In genomic region chr10:34985823-34986222, GRCh38 we compare ENCODE assay signal across 11 cellular contexts.
DNase-seq lines count a peak whose midpoint lies in the region; ATAC-seq and TF ChIP-seq lines count a peak whose summit lies in the region.
"Had no signal": no experiment of that assay in that cellular context is flagged by ENCODE, and none has a peak within 500 bp of the region (broad histone marks: within the 10 kb centered on the region; RNA-seq: fewer than 3 reads in every experiment).

No MANE protein-coding gene starts in this region.

- H3K9ac ChIP-seq in PC-3 (ENCODE audit: low read length), result no peak overlapping the region
- H3K9ac ChIP-seq in fibroblast of lung (ENCODE audit: insufficient read depth, low read length), result no peak overlapping the region

- no peak overlapping the region for H2AFZ ChIP-seq in PC-3 (ENCODE audit: low read length)
- H2AFZ ChIP-seq in fibroblast of lung (ENCODE audit: low read length), result no peak overlapping the region

- POLR2A ChIA-PET in PC-3 (lab: Charles Lee; ENCODE audit: unreplicated experiment), result interaction anchor here (0.5 kb wide), 1 partner anchor 345 kb away, joined by 3 read pairs; no protein-coding TSS in a partner anchor
- POLR2A ChIA-PET in activated CD8-positive, alpha-beta T cell treated with anti-CD3 and anti-CD28 coated beads for 36 hours (lab: Charles Lee), result interaction anchor here (1.3 kb wide), 1 partner anchor 9 kb away, joined by 4 read pairs; no protein-coding TSS in a partner anchor

- no peaks in the 10 kb centered on the region for H3F3A ChIP-seq in PC-3 (ENCODE audit: low read length, unreplicated experiment)

- BruUV-seq in PC-3 (replicated peaks; lab: Mats Ljungman, UMichigan), result no TSS peak

- H3K4me3 Mint-ChIP-seq in type B pancreatic cell, result no peak overlapping the region
- H3K4me3 Mint-ChIP-seq in activated CD8-positive, alpha-beta T cell treated with anti-CD3 and anti-CD28 coated beads for 36 hours, result no peak overlapping the region

- H3K4me1 Mint-ChIP-seq in type B pancreatic cell (ENCODE audit: unreplicated experiment), result peaks cover 10% of the 10 kb centered on the region
- H3K4me1 Mint-ChIP-seq in activated CD8-positive, alpha-beta T cell treated with anti-CD3 and anti-CD28 coated beads for 36 hours (ENCODE audit: low read depth), result no peaks in the 10 kb centered on the region

- no peaks in the 10 kb centered on the region for H3K4me1 ChIP-seq in cardiac muscle cell (ENCODE audit: low read depth)
- no peaks in the 10 kb centered on the region for H3K4me1 ChIP-seq in right cardiac atrium (ENCODE audit: control insufficient read depth, insufficient read depth, low read length)
- H3K4me1 ChIP-seq in PC-3 (ENCODE audit: insufficient read depth, low read length), result no peaks in the 10 kb centered on the region
- no peaks in the 10 kb centered on the region for H3K4me1 ChIP-seq in fibroblast of lung (ENCODE audit: control insufficient read depth, extremely low read depth, insufficient read depth, low read length)
- no peaks in the 10 kb centered on the region for H3K4me1 ChIP-seq in aorta (ENCODE audit: control insufficient read depth in 1 of 2, insufficient read depth in 2 of 2, low read length in 2 of 2)
- H3K4me1 ChIP-seq: adrenal gland had no signal

- WGBS in right cardiac atrium, result 53% methylated on average over 2 of the region's 2 CpGs
- 66 to 70% methylated on average over 2 of the region's 2 CpGs for WGBS in aorta, 2 donors

- no peaks in the 10 kb centered on the region for H3K27me3 Mint-ChIP-seq in type B pancreatic cell
- no peaks in the 10 kb centered on the region for H3K27me3 Mint-ChIP-seq in activated CD8-positive, alpha-beta T cell treated with anti-CD3 and anti-CD28 coated beads for 36 hours

- H3K36me3 Mint-ChIP-seq in type B pancreatic cell, result peaks cover 5% of the 10 kb centered on the region
- H3K36me3 Mint-ChIP-seq in activated CD8-positive, alpha-beta T cell treated with anti-CD3 and anti-CD28 coated beads for 36 hours (ENCODE audit: low read depth), result no peaks in the 10 kb centered on the region

- DNase-seq in cardiac muscle cell (ENCODE audit: low read depth in 1 of 2, low spot score in 1 of 2), result peak in 1 of 2 donors; percentile 52
- DNase-seq in right cardiac atrium, result no peak
- peak; percentile 87 for DNase-seq in PC-3
- peak in 1 of 2 donors; percentile 23 for DNase-seq in fibroblast of lung (ENCODE audit: low read depth in 2 of 2)
- no peak for DNase-seq in type B pancreatic cell (ENCODE audit: extremely low spot score, unreplicated experiment)
- DNase-seq in activated CD8-positive, alpha-beta T cell treated with anti-CD3 and anti-CD28 coated beads for 36 hours, result no peak
- no peak for DNase-seq in aorta
- no peak for DNase-seq in NCI-H2171 (lab: John Stamatoyannopoulos, UW)
- DNase-seq: activated CD4-positive, alpha-beta T cell treated with anti-CD3 and anti-CD28 coated beads, Interleukin-2, amount 50 U/mL, for 1 hour; adrenal gland; COR-L47 had no signal

- ATAC-seq in right cardiac atrium (no peak), PC-3 (peak; percentile 96), aorta (ENCODE audit: low FRiP score) (no peak)
- no peak for ATAC-seq in activated CD8-positive, alpha-beta T cell treated with anti-CD3 and anti-CD28 coated beads for 36 hours

- H4K20me1 ChIP-seq in PC-3 (ENCODE audit: low read length), result no peaks in the 10 kb centered on the region
- H4K20me1 ChIP-seq in fibroblast of lung (ENCODE audit: control insufficient read depth, extremely low read depth, insufficient read depth, low read length), result no peaks in the 10 kb centered on the region

- H3K27ac ChIP-seq in cardiac muscle cell (no peak overlapping the region), right cardiac atrium (ENCODE audit: low read length) (no peak overlapping the region), PC-3 (ENCODE audit: low read length) (no peak overlapping the region), fibroblast of lung (ENCODE audit: insufficient read depth, low read length) (no peak overlapping the region), aorta (ENCODE audit: low read depth in 1 of 2, low read length in 2 of 2) (no peak overlapping the region)
- H3K27ac ChIP-seq: adrenal gland had no signal

- CTCF ChIA-PET in PC-3 (lab: Charles Lee), result interaction anchor here (0.5 to 2.0 kb wide), 13 partner anchors 9 to 337 kb away, joined by 3 to 11 read pairs (median 5); no protein-coding TSS in a partner anchor
- CTCF ChIA-PET in activated CD8-positive, alpha-beta T cell treated with anti-CD3 and anti-CD28 coated beads for 36 hours (lab: Charles Lee), result interaction anchor here (1.8 kb wide), 1 partner anchor 9 kb away, joined by 8 read pairs; no protein-coding TSS in a partner anchor

- no peaks in the 10 kb centered on the region for H3K9me3 ChIP-seq in cardiac muscle cell (ENCODE audit: low read depth)
- peaks cover 1% of the 10 kb centered on the region for H3K9me3 ChIP-seq in right cardiac atrium (ENCODE audit: control insufficient read depth, low read length)
- peaks cover 8% of the 10 kb centered on the region for H3K9me3 ChIP-seq in PC-3 (ENCODE audit: low read length)
- H3K9me3 ChIP-seq in fibroblast of lung (ENCODE audit: control insufficient read depth, insufficient read depth, low read depth, low read length), result no peaks in the 10 kb centered on the region
- H3K9me3 ChIP-seq in aorta (ENCODE audit: control insufficient read depth, low read length), result peaks cover 2% of the 10 kb centered on the region

- no peaks in the 10 kb centered on the region for H3K27me3 ChIP-seq in cardiac muscle cell
- H3K27me3 ChIP-seq in right cardiac atrium (ENCODE audit: control insufficient read depth, insufficient read depth), result no peaks in the 10 kb centered on the region
- no peaks in the 10 kb centered on the region for H3K27me3 ChIP-seq in PC-3 (ENCODE audit: low read length)
- no peaks in the 10 kb centered on the region for H3K27me3 ChIP-seq in fibroblast of lung (ENCODE audit: control insufficient read depth, insufficient read depth, low read length)
- H3K27me3 ChIP-seq in aorta (ENCODE audit: control insufficient read depth in 1 of 2, insufficient read depth in 2 of 2, low read length in 1 of 2), result no peaks in the 10 kb centered on the region
- H3K27me3 ChIP-seq: adrenal gland had no signal

- TF ChIP-seq CTCF in cardiac muscle cell (IDR thresholded peaks at IDR 0.05; ENCODE audit: low read depth, low read length) (peak; percentile 31), PC-3 (conservative IDR thresholded peaks at IDR 0.05; ENCODE audit: low read depth, low read length) (peak; percentile 93), fibroblast of lung (conservative IDR thresholded peaks at IDR 0.05 in 1 of 2, IDR thresholded peaks at IDR 0.05 in 1 of 2; ENCODE audit: low read depth in 1 of 2, low read length in 2 of 2) (peak; percentile 11 to 14), type B pancreatic cell (conservative IDR thresholded peaks at IDR 0.05) (peak; percentile 39)
- no peak for TF ChIP-seq CTCF in activated CD8-positive, alpha-beta T cell treated with anti-CD3 and anti-CD28 coated beads for 36 hours (IDR thresholded peaks at IDR 0.05)

- H3K27ac Mint-ChIP-seq in type B pancreatic cell, result no peak overlapping the region
- no peak overlapping the region for H3K27ac Mint-ChIP-seq in activated CD8-positive, alpha-beta T cell treated with anti-CD3 and anti-CD28 coated beads for 36 hours

- H3K4me2 ChIP-seq in PC-3 (ENCODE audit: low read length), result no peak overlapping the region
- no peak overlapping the region for H3K4me2 ChIP-seq in fibroblast of lung (ENCODE audit: extremely low read depth, insufficient read depth, low read length)

- H3K36me3 ChIP-seq in cardiac muscle cell (no peaks in the 10 kb centered on the region), PC-3 (ENCODE audit: low read depth, low read length) (no peaks in the 10 kb centered on the region), fibroblast of lung (ENCODE audit: control insufficient read depth, insufficient read depth, low read length) (no peaks in the 10 kb centered on the region), aorta (ENCODE audit: control insufficient read depth in 1 of 2, insufficient read depth in 2 of 2, low read length in 1 of 2) (no peaks in the 10 kb centered on the region)
- H3K36me3 ChIP-seq: adrenal gland had no signal

- H3K79me2 ChIP-seq in PC-3 (ENCODE audit: low read length), result no peaks in the 10 kb centered on the region
- no peaks in the 10 kb centered on the region for H3K79me2 ChIP-seq in fibroblast of lung (ENCODE audit: control insufficient read depth, insufficient read depth, low read length)

- intact Hi-C loops in right cardiac atrium (cut with DNase I), result no loop called here
- intact Hi-C loops in PC-3 (cut with micrococcal nuclease), result loop anchor here (1.0 kb wide), 3 partner anchors 262 to 331 kb away; no protein-coding TSS in a partner anchor
- intact Hi-C loops in activated CD8-positive, alpha-beta T cell treated with anti-CD3 and anti-CD28 coated beads for 36 hours (cut with micrococcal nuclease), result no loop called here
- intact Hi-C loops in aorta (cut with DNase I), result no loop called here

- H3K4me3 ChIP-seq in cardiac muscle cell, result no peak overlapping the region
- no peak overlapping the region for H3K4me3 ChIP-seq in right cardiac atrium (ENCODE audit: low read length)
- H3K4me3 ChIP-seq in PC-3 (ENCODE audit: low read length), result no peak overlapping the region
- H3K4me3 ChIP-seq in fibroblast of lung (replicated peaks in 1 of 4; ENCODE audit: control extremely low read depth in 1 of 4, insufficient read depth in 1 of 4, low read depth in 3 of 4, low read length in 4 of 4), result no peak overlapping the region
- no peak overlapping the region for H3K4me3 ChIP-seq in aorta (ENCODE audit: low read length in 2 of 2)
- H3K4me3 ChIP-seq: adrenal gland had no signal

- no peaks in the 10 kb centered on the region for H3K9me2 ChIP-seq in PC-3 (replicated peaks; ENCODE audit: low read length)

- no peaks in the 10 kb centered on the region for H3K9me3 Mint-ChIP-seq in type B pancreatic cell
- H3K9me3 Mint-ChIP-seq in activated CD8-positive, alpha-beta T cell treated with anti-CD3 and anti-CD28 coated beads for 36 hours, result peaks cover 8% of the 10 kb centered on the region
